9 cellular contexts compared by ENCODE assay signal in the genomic region with DNA sequence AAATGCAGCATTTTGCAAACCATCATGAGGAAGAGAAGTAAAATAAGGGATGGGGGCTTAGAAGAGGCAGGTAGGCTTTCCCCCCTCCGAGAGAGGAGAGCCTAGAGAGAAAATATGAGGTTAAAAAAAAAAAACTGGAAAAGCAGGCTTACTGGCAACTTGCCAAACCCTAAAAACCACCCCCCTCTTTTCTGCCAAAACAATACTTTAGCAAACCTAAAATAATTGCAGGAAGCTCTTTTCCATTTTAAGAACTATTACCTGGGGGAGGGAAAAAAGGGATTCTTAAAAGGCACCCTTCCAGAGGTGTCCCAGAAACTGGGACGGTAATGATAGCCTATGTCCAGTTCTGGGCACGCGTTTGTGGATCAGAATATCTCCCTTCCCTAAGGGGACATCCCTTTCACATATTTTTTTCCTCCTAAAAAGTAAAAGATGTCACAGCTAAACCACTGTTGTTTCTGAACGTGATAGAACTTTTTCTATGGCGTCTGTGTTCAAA. TPM values are rescaled to one million over a fixed set of nuclear protein-coding genes. Genes with fewer than 3 reads are reported as not detected.
DNase-seq lines count a peak whose midpoint lies in the region; ATAC-seq, FAIRE-seq and TF ChIP-seq lines count a peak whose summit lies in the region.
"Had no signal": no experiment of that assay in that cellular context is flagged by ENCODE, and none has a peak within 500 bp of the region (broad histone marks: within the 10 kb centered on the region; RNA-seq: fewer than 3 reads in every experiment).

No MANE protein-coding gene starts in this region.

- dilution Hi-C loops in IMR-90 (cut with HindIII; ENCODE audit: low sequenced_read_pairs, unreplicated experiment) = no loop called here

- TF ChIP-seq CTCF in A673 (conservative IDR thresholded peaks at IDR 0.05; ENCODE audit: low read depth, low read length) = no peak
- TF ChIP-seq CTCF in IMR-90 (conservative IDR thresholded peaks at IDR 0.05; ENCODE audit: low read depth, low read length) = no peak
- TF ChIP-seq CTCF in bronchial epithelial cell (IDR thresholded peaks at IDR 0.05; ENCODE audit: insufficient read depth, low read length, severe bottlenecking) = no peak

- CTCF ChIA-PET in A673 (lab: Charles Lee) = interaction anchor here (0.6 kb wide), 1 partner anchor 257 kb away, joined by 11 read pairs; no protein-coding TSS in a partner anchor
- CTCF ChIA-PET in IMR-90 (lab: Yijun Ruan, JAX) = interaction anchor here (0.5 kb wide), 1 partner anchor 731 kb away, joined by 4 read pairs; no protein-coding TSS in a partner anchor

- no peak for TF ChIP-seq RAD21 in IMR-90 (IDR thresholded peaks at IDR 0.05; ENCODE audit: low read length)

- no peak overlapping the region for H2AFZ ChIP-seq in IMR-90 (replicated peaks; ENCODE audit: low read length, poor library complexity)

- no peak overlapping the region for H3K18ac ChIP-seq in IMR-90 (ENCODE audit: low read depth, low read length)

- H2BK20ac ChIP-seq in IMR-90 (ENCODE audit: low read depth, low read length) = no peak overlapping the region

- WGBS in IMR-90 (ENCODE audit: extremely low coverage in 2 of 2, insufficient read length in 1 of 2), 2 experiments = 0% methylated on average over 2 of the region's 6 CpGs; no CpG with 5 or more reads in 1 of the 2 experiments

- peak overlapping the region; percentile 87 for H3K27ac ChIP-seq in A673 (ENCODE audit: low read depth, low read length, poor library complexity, severe bottlenecking)
- no peak overlapping the region for H3K27ac ChIP-seq in IMR-90 (ENCODE audit: insufficient read depth, low read length)
- peak overlapping the region; percentile 67 to 85 for H3K27ac ChIP-seq in mucosa of rectum (ENCODE audit: low read depth in 2 of 2, low read length in 2 of 2)

- H3K36me3 ChIP-seq in A673 (ENCODE audit: insufficient read depth, low read length, poor library complexity, severe bottlenecking) (no peaks in the 10 kb centered on the region), IMR-90 (ENCODE audit: control insufficient read depth, insufficient read depth, low read length) (no peaks in the 10 kb centered on the region), bronchial epithelial cell (ENCODE audit: control insufficient read depth, insufficient read depth, low read length) (no peaks in the 10 kb centered on the region), mucosa of rectum (ENCODE audit: control insufficient read depth in 2 of 2, insufficient read depth in 2 of 2, low read length in 2 of 2) (no peaks in the 10 kb centered on the region)

- intact Hi-C loops in A673 (cut with micrococcal nuclease; ENCODE audit: unreplicated experiment) (loop anchor here (2.0 to 5.0 kb wide), 2 partner anchors 51 to 372 kb away; no protein-coding TSS in a partner anchor), IMR-90 (cut with micrococcal nuclease) (no loop called here)

- peak overlapping the region; percentile 91 for H3K4me2 ChIP-seq in IMR-90 (ENCODE audit: low read depth, low read length)

- H3K9ac ChIP-seq in IMR-90 (ENCODE audit: low read depth, low read length) (no peak overlapping the region), mucosa of rectum (ENCODE audit: low read depth in 1 of 2, low read length in 2 of 2) (peak overlapping the region; percentile 35 to 64)

- DNase-seq in A673 (ENCODE audit: low spot score) = no peak
- no peak for DNase-seq in IMR-90
- DNase-seq in bronchial epithelial cell (ENCODE audit: low read depth) = no peak
- no peak for DNase-seq in NCI-H446 treated with DMSO at 0.1 percent for 48 hours (lab: John Stamatoyannopoulos, UW)
- DNase-seq in hippocampal formation (lab: John Stamatoyannopoulos, UW) = no peak
- no peak for DNase-seq in LoVo (ENCODE audit: low spot score)

- BruUV-seq in A673 (replicated peaks; lab: Mats Ljungman, UMichigan) (TSS peak; percentile 56), IMR-90 (replicated peaks; lab: Mats Ljungman, UMichigan) (no TSS peak)

- no peak overlapping the region for H2BK5ac ChIP-seq in IMR-90 (ENCODE audit: low read depth, low read length, poor library complexity, severe bottlenecking)

- no peaks in the 10 kb centered on the region for H4K20me1 ChIP-seq in IMR-90 (ENCODE audit: insufficient read depth, low read length)

- H2BK120ac ChIP-seq in IMR-90 (ENCODE audit: low read depth, low read length) = no peak overlapping the region

- no peak for ATAC-seq in IMR-90 (ENCODE audit: low read depth)
- ATAC-seq in GM21515 (IDR thresholded peaks at IDR 0.05; ENCODE audit: unreplicated experiment) = no peak

- no peak for TF ChIP-seq POLR2A in IMR-90 (IDR thresholded peaks at IDR 0.05; ENCODE audit: low read depth, low read length)

- no peaks in the 10 kb centered on the region for H3K9me3 ChIP-seq in A673 (ENCODE audit: low read depth, low read length, poor library complexity, severe bottlenecking)
- no peaks in the 10 kb centered on the region for H3K9me3 ChIP-seq in IMR-90 (ENCODE audit: control insufficient read depth, insufficient read depth, low read length)
- H3K9me3 ChIP-seq in mucosa of rectum (ENCODE audit: control insufficient read depth in 2 of 2, low read length in 2 of 2) = no peaks in the 10 kb centered on the region

- no peak overlapping the region for H2AK5ac ChIP-seq in IMR-90 (ENCODE audit: low read depth, low read length)

- H4K91ac ChIP-seq in IMR-90 (ENCODE audit: insufficient read depth, low read depth, low read length) = no peak overlapping the region

- peak overlapping the region; percentile 78 for H3K4me3 ChIP-seq in A673 (ENCODE audit: low read depth, low read length, poor library complexity, severe bottlenecking)
- H3K4me3 ChIP-seq in IMR-90 (ENCODE audit: insufficient read depth, low read depth, low read length) = no peak overlapping the region
- H3K4me3 ChIP-seq in bronchial epithelial cell (ENCODE audit: low read depth, low read length) = peak overlapping the region; percentile 57
- peak overlapping the region; percentile 75 to 94 for H3K4me3 ChIP-seq in mucosa of rectum (ENCODE audit: low read length in 2 of 2)

- H3K79me1 ChIP-seq in IMR-90 (ENCODE audit: low read depth in 1 of 2, low read length in 2 of 2) = no peaks in the 10 kb centered on the region

- in situ Hi-C loops in IMR-90 (cut with MboI; ENCODE audit: low sequenced_read_pairs) = no loop called here

- no peak overlapping the region for H4K8ac ChIP-seq in IMR-90 (ENCODE audit: low read depth in 2 of 2, low read length in 2 of 2)

- 0 out of 2 replicates have a peak overlapping the region, but pooled peaks have one; percentile 35 for H3K56ac ChIP-seq in IMR-90 (ENCODE audit: extremely low read depth, insufficient read depth, low read length)

- POLR2A ChIA-PET in A673 (lab: Charles Lee; ENCODE audit: low non-redundant PET) (no interaction called here), IMR-90 (lab: Charles Lee; ENCODE audit: unreplicated experiment) (interaction anchor here (0.6 kb wide), 1 partner anchor 26 kb away, joined by 3 read pairs; no protein-coding TSS in a partner anchor)

- FAIRE-seq in bronchial epithelial cell (lab: Jason Lieb, UNC) = no peak
- FAIRE-seq: GM12892 had no signal

- H3K23ac ChIP-seq in IMR-90 (ENCODE audit: low read depth, low read length) = no peak overlapping the region

- no peak overlapping the region for H3K4ac ChIP-seq in IMR-90 (ENCODE audit: low read depth, low read length)

- no peak overlapping the region for H3K14ac ChIP-seq in IMR-90 (replicated peaks; ENCODE audit: low read depth, low read length)

- H2BK15ac ChIP-seq in IMR-90 (ENCODE audit: low read depth, low read length) = no peak overlapping the region

- H3K9me1 ChIP-seq in IMR-90 (ENCODE audit: insufficient read depth, low read length) = no peaks in the 10 kb centered on the region

- H3K27me3 ChIP-seq in A673 (replicated peaks; ENCODE audit: insufficient read depth, low read depth, low read length, poor library complexity) (no peaks in the 10 kb centered on the region), IMR-90 (ENCODE audit: control insufficient read depth, insufficient read depth, low read length) (no peaks in the 10 kb centered on the region), bronchial epithelial cell (ENCODE audit: control insufficient read depth, insufficient read depth, low read length) (no peaks in the 10 kb centered on the region), mucosa of rectum (ENCODE audit: control insufficient read depth in 2 of 2, insufficient read depth in 2 of 2, low read length in 2 of 2) (no peaks in the 10 kb centered on the region)

- H2AK9ac ChIP-seq in IMR-90 (replicated peaks; ENCODE audit: low read depth, low read length, poor library complexity) = no peak overlapping the region

- peaks cover 47% of the 10 kb centered on the region for H3K4me1 ChIP-seq in A673 (ENCODE audit: insufficient read depth, low read length, poor library complexity, severe bottlenecking)
- H3K4me1 ChIP-seq in IMR-90 (ENCODE audit: control insufficient read depth, insufficient read depth, low read length) = no peaks in the 10 kb centered on the region
- H3K4me1 ChIP-seq in mucosa of rectum (ENCODE audit: control insufficient read depth in 2 of 2, insufficient read depth in 2 of 2, low read length in 2 of 2) = peaks cover 30 to 39% of the 10 kb centered on the region in 2 donors

- H4K5ac ChIP-seq in IMR-90 (ENCODE audit: low read depth, low read length) = no peak overlapping the region

TF ChIP-seq in IMR-90, 13 proteins besides CTCF, POLR2A, EP300 and RAD21:
- TF ChIP-seq RFX5 (IDR thresholded peaks at IDR 0.05; ENCODE audit: low read depth, low read length) (no peak), FOS (IDR thresholded peaks at IDR 0.05; ENCODE audit: low read depth, low read length) (no peak), MAZ (IDR thresholded peaks at IDR 0.05; ENCODE audit: borderline replicate concordance, low read depth, low read length) (no peak), BHLHE40 (IDR thresholded peaks at IDR 0.05; ENCODE audit: low read depth, low read length) (no peak), CHD1 (IDR thresholded peaks at IDR 0.05; ENCODE audit: low read depth, low read length) (no peak), CEBPB (IDR thresholded peaks at IDR 0.05; ENCODE audit: low read depth, low read length) (no peak), NFE2L2 (IDR thresholded peaks at IDR 0.05; ENCODE audit: low read depth, low read length) (no peak)
- TF ChIP-seq, protein P1, sequence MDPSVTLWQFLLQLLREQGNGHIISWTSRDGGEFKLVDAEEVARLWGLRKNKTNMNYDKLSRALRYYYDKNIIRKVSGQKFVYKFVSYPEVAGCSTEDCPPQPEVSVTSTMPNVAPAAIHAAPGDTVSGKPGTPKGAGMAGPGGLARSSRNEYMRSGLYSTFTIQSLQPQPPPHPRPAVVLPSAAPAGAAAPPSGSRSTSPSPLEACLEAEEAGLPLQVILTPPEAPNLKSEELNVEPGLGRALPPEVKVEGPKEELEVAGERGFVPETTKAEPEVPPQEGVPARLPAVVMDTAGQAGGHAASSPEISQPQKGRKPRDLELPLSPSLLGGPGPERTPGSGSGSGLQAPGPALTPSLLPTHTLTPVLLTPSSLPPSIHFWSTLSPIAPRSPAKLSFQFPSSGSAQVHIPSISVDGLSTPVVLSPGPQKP (IDR thresholded peaks at IDR 0.05; ENCODE audit: borderline replicate concordance, low read depth, low read length) = no peak

RNA-seq across cellular contexts. Expression of a gene that starts 1.2 kb away (rescaled TPM):
- total RNA-seq in A673 (2021) (65.4 and 67.1 TPM in 2 replicates), IMR-90 (2012; rRNA removed) (2.2 TPM in 2 replicates), bronchial epithelial cell (7.4 and 11.3 TPM in 2 replicates)
- 1.6 and 1.8 TPM in 2 replicates for polyA plus RNA-seq in IMR-90 (2012; rRNA removed)
- polyA plus RNA-seq in IMR-90 (2012; cell fraction: cytosol; rRNA removed) = 0.60 and 1.2 TPM in 2 replicates
- polyA plus RNA-seq in IMR-90 (2012; cell fraction: nucleus; rRNA removed; ENCODE audit: low replicate concordance) = 0.83 and 1.2 TPM in 2 replicates
